ENCODE assay signal across 23 cellular contexts in genomic region chr10:60369163-60369930, GRCh38.
"Had no signal": no experiment of that assay in that cellular context is flagged by ENCODE, and none has a peak within 500 bp of the region (broad histone marks: within the 10 kb centered on the region; RNA-seq: fewer than 3 reads in every experiment).

No MANE protein-coding gene starts in this region.

- H3K9me3 ChIP-seq: body of pancreas, mucosa of descending colon, neutrophil, prostate gland, suprapubic skin, upper lobe of left lung had no signal

- H3K27ac ChIP-seq: body of pancreas, neutrophil, prostate gland, suprapubic skin, upper lobe of left lung had no signal

- FAIRE-seq: TTC549 had no signal

- H3K4me1 ChIP-seq: body of pancreas, prostate gland, upper lobe of left lung had no signal

- H3K36me3 ChIP-seq: neutrophil, prostate gland, suprapubic skin, upper lobe of left lung had no signal

- H3K27me3 ChIP-seq: body of pancreas, neutrophil, suprapubic skin, upper lobe of left lung had no signal

- DNase-seq: activated B cell treated with CpG ODN at 0.5 μM for 24 hours; activated CD4-positive, alpha-beta T cell treated with anti-CD3 and anti-CD28 coated beads, Interleukin-2, amount 10 ng/mL, durations not matched to agents 24 days and 14 days; activated CD8-positive, alpha-beta memory T cell treated with anti-CD3 and anti-CD28 coated beads, Interleukin-2, amount 50 U/mL, for 48 hours; activated gamma-delta T cell treated with Interleukin-2 at 50 U/mL for 16 hours; amniotic stem cell; body of pancreas; effector memory CD4-positive, alpha-beta T cell; foreskin melanocyte; head of caudate nucleus; mammary epithelial cell; mucosa of descending colon; naive thymus-derived CD4-positive, alpha-beta T cell; right cardiac atrium; stimulated activated CD4-positive, alpha-beta T cell treated with anti-CD3 and anti-CD28 coated beads, Interleukin-4, amount 100 ng/mL, for 4 hours; stimulated activated CD8-positive, alpha-beta memory T cell treated with anti-CD3 and anti-CD28 coated beads, Interleukin-4, amount 100 ng/mL, for 48 hours; stimulated activated naive CD4-positive, alpha-beta T cell treated with Interleukin-2 at 50 U/mL for 16 hours; SW 1271; upper lobe of left lung had no signal

- H3K4me3 ChIP-seq: body of pancreas, mucosa of descending colon, prostate gland, smooth muscle cell, suprapubic skin, upper lobe of left lung had no signal
